20 cellular contexts compared by ENCODE assay signal in genomic region chr7:39617010-39617409, GRCh38. TPM values are rescaled to one million over a fixed set of nuclear protein-coding genes. Genes with fewer than 3 reads are reported as not detected.
DNase-seq lines count a peak whose midpoint lies in the region; TF ChIP-seq lines count a peak whose summit lies in the region.
"Had no signal": no experiment of that assay in that cellular context is flagged by ENCODE, and none has a peak within 500 bp of the region (broad histone marks: within the 10 kb centered on the region; RNA-seq: fewer than 3 reads in every experiment).

No MANE protein-coding gene starts in this region.

- no peaks in the 10 kb centered on the region for H3K27me3 ChIP-seq in SK-N-SH (ENCODE audit: insufficient read depth)
- H3K27me3 ChIP-seq: BE2C, Peyer's patch had no signal

- POLR2A ChIA-PET in SK-N-SH (lab: Yijun Ruan, JAX) = no interaction called here

- H2AFZ ChIP-seq in SK-N-SH (ENCODE audit: low read depth) = no peak overlapping the region
- H2AFZ ChIP-seq: GM23338 had no signal

- H3K9me2 ChIP-seq in SK-N-SH = no peaks in the 10 kb centered on the region

- peaks cover 3% of the 10 kb centered on the region; the same call in 1 of the 2 replicates for H3K79me2 ChIP-seq in SK-N-SH (ENCODE audit: insufficient read depth)

- H3K4me1 Mint-ChIP-seq in HFFc6 (ENCODE audit: low read depth) = peaks cover 84% of the 10 kb centered on the region

- H3K4me1 ChIP-seq in SK-N-SH (ENCODE audit: control insufficient read depth in 1 of 2, insufficient read depth in 2 of 2, low read depth in 1 of 2, low read length in 1 of 2) = peaks cover 3 to 46% of the 10 kb centered on the region in 2 experiments
- H3K4me1 ChIP-seq: BE2C, Peyer's patch had no signal

- no peak overlapping the region for H3K4me3 ChIP-seq in SK-N-SH (ENCODE audit: low read depth in 2 of 2, low read length in 1 of 2)
- no peak overlapping the region for H3K4me3 ChIP-seq in choroid plexus epithelial cell (ENCODE audit: low read depth, low read length)
- H3K4me3 ChIP-seq: GM23338, Peyer's patch had no signal

- no peaks in the 10 kb centered on the region for H3K36me3 Mint-ChIP-seq in HFFc6 (ENCODE audit: low read depth)

- DNase-seq in HFFc6 (peak; percentile 30), SK-N-SH (no peak), choroid plexus epithelial cell (ENCODE audit: low read depth) (peak; percentile 65), amygdala (lab: John Stamatoyannopoulos, UW) (no peak), GDM1 (lab: John Stamatoyannopoulos, UW) (no peak), cortex of kidney (lab: John Stamatoyannopoulos, UW) (no peak), middle frontal gyrus (ENCODE audit: extremely low spot score, low spot score) (no peak)
- DNase-seq: BE2C; Calu3; CD4-positive, alpha-beta T cell; DMS53; KBM-7; NCI-H1048; NCI-H1436 treated with DMSO at 0.1 percent for 48 hours; NCI-H2081 treated with DMSO at 0.1 percent for 48 hours; NCI-H2227 treated with DMSO at 0.1 percent for 48 hours; NCI-H524 treated with DMSO at 0.1 percent for 48 hours; Peyer's patch; SHP77 had no signal

- H3F3A ChIP-seq in SK-N-SH (replicated peaks; ENCODE audit: insufficient read depth) = peaks cover 49% of the 10 kb centered on the region

- H3K4me2 ChIP-seq in SK-N-SH = no peak overlapping the region
- H3K4me2 ChIP-seq: GM23338 had no signal

- H3K27ac ChIP-seq in SK-N-SH (ENCODE audit: low read depth in 2 of 2, low read length in 1 of 2) = peak overlapping the region in 1 of 2 experiments; percentile 48; a peak in 1 of 4 replicates
- H3K27ac ChIP-seq: Peyer's patch had no signal

- no peak overlapping the region for H3K9ac ChIP-seq in SK-N-SH

- H3K9me3 ChIP-seq in SK-N-SH = no peaks in the 10 kb centered on the region
- H3K9me3 ChIP-seq: BE2C, Peyer's patch had no signal

- no peaks in the 10 kb centered on the region for H3K27me3 Mint-ChIP-seq in HFFc6 (ENCODE audit: insufficient read depth)

- no peak overlapping the region for H3K4me3 Mint-ChIP-seq in HFFc6
- H3K4me3 Mint-ChIP-seq: CD4-positive, alpha-beta T cell; GM23338 had no signal

- TF ChIP-seq CTCF in HFFc6 (IDR thresholded peaks at IDR 0.05) (no peak), SK-N-SH (IDR thresholded peaks at IDR 0.05) (no peak), choroid plexus epithelial cell (conservative IDR thresholded peaks at IDR 0.05; ENCODE audit: low read depth, low read length) (no peak)

- H4K20me1 ChIP-seq in SK-N-SH (ENCODE audit: insufficient read depth) = no peaks in the 10 kb centered on the region

- no peak for TF ChIP-seq RAD21 in SK-N-SH (IDR thresholded peaks at IDR 0.05; ENCODE audit: low read length)

- CTCF ChIA-PET in SK-N-SH (lab: Yijun Ruan, JAX) = interaction anchor here (1.0 kb wide), 1 partner anchor 36 kb away, joined by 3 read pairs; no protein-coding TSS in a partner anchor

- H3K36me3 ChIP-seq in SK-N-SH (replicated peaks in 1 of 2; ENCODE audit: control insufficient read depth in 1 of 2, insufficient read depth in 2 of 2, low read length in 1 of 2) = no peaks in the 10 kb centered on the region
- H3K36me3 ChIP-seq: BE2C, Peyer's patch had no signal

- no peak overlapping the region for H3K27ac Mint-ChIP-seq in HFFc6
- H3K27ac Mint-ChIP-seq: CD4-positive, alpha-beta T cell; GM23338 had no signal

- H3K9me3 Mint-ChIP-seq in HFFc6 = no peaks in the 10 kb centered on the region
- H3K9me3 Mint-ChIP-seq: CD4-positive, alpha-beta T cell; GM23338 had no signal

- peak in 1 of 2 experiments; percentile 58; a peak in 1 of 4 replicates for TF ChIP-seq EP300 in SK-N-SH (IDR thresholded peaks at IDR 0.05; ENCODE audit: borderline replicate concordance in 1 of 2, low read depth in 1 of 2, low read length in 1 of 2)

TF ChIP-seq in SK-N-SH, 30 proteins besides CTCF, POLR2A, EP300 and RAD21 (continues in another document):
- TF ChIP-seq NFIC (IDR thresholded peaks at IDR 0.05; ENCODE audit: borderline replicate concordance) = peak; percentile 48
- peak; percentile 39; the same call in 1 of the 2 replicates for TF ChIP-seq TEAD4 (IDR thresholded peaks at IDR 0.05; ENCODE audit: borderline replicate concordance, insufficient read depth)
- TF ChIP-seq MXI1 (IDR thresholded peaks at IDR 0.05; ENCODE audit: low read depth, low read length) = no peak
- no peak for TF ChIP-seq SMC3 (IDR thresholded peaks at IDR 0.05; ENCODE audit: low read depth, low read length)
- no peak for TF ChIP-seq MAX (IDR thresholded peaks at IDR 0.05; ENCODE audit: low read depth)
- TF ChIP-seq RXRA (IDR thresholded peaks at IDR 0.05; ENCODE audit: borderline replicate concordance, low read depth) = no peak
- TF ChIP-seq YY1 (IDR thresholded peaks at IDR 0.05; ENCODE audit: low read depth) = 0 out of 2 replicates have a peak, but pooled peaks have one; percentile 21
- TF ChIP-seq REST (IDR thresholded peaks at IDR 0.05; ENCODE audit: low read depth, low read length) = no peak
- TF ChIP-seq ZBTB33 (IDR thresholded peaks at IDR 0.05; ENCODE audit: borderline replicate concordance, low read depth) = no peak
- TF ChIP-seq FOSL2 (IDR thresholded peaks at IDR 0.05; ENCODE audit: borderline replicate concordance, low read depth) = peak; percentile 49; the same call in 1 of the 2 replicates
- no peak for TF ChIP-seq EZH2phosphoT487 (IDR thresholded peaks at IDR 0.05; ENCODE audit: borderline replicate concordance, low read depth)
- peak; percentile 61 for TF ChIP-seq TCF12 (IDR thresholded peaks at IDR 0.05)
- no peak; the same call in 1 of the 2 replicates for TF ChIP-seq POLR2AphosphoS5 (IDR thresholded peaks at IDR 0.05; ENCODE audit: low read depth, low read length)
- TF ChIP-seq MEF2A (IDR thresholded peaks at IDR 0.05; ENCODE audit: borderline replicate concordance, low read depth) = peak; percentile 38; the same call in 1 of the 2 replicates
- TF ChIP-seq JUND (IDR thresholded peaks at IDR 0.05) = peak; percentile 53; the same call in 1 of the 2 replicates
- no peak for TF ChIP-seq IRF3 (IDR thresholded peaks at IDR 0.05; ENCODE audit: low read depth, low read length)

RNA-seq across cellular contexts. Expression of gene RALA, which starts 6.4 kb away (rescaled TPM):
- total RNA-seq in HFFc6 (2021; fragmentation: NEBNext Ultra II Directional; extraction: Animal tissue kit (Norgen Biotek cat#: 25700)) = 10 to 100 TPM; 43.3 to 53.9 (median 45.7) TPM
- 29.0 and 37.4 TPM in 2 replicates for polyA plus RNA-seq in SK-N-SH (2012; rRNA removed)
- 44.9 and 56.9 TPM in 2 replicates for polyA plus RNA-seq in SK-N-SH (2012; cell fraction: cytosol; rRNA removed)
- polyA plus RNA-seq in SK-N-SH (2012; cell fraction: nucleus; rRNA removed) = 10.1 and 17.6 TPM in 2 replicates

RNA-seq across cellular contexts. Expression of gene YAE1, which starts 50.8 kb away (rescaled TPM):
- 10 to 100 TPM; 21.6 to 25.4 (median 23.0) TPM for total RNA-seq in HFFc6 (2021; fragmentation: NEBNext Ultra II Directional; extraction: Animal tissue kit (Norgen Biotek cat#: 25700))
- 30.7 and 39.8 TPM in 2 replicates for polyA plus RNA-seq in SK-N-SH (2012; rRNA removed)
- 42.8 and 60.8 TPM in 2 replicates for polyA plus RNA-seq in SK-N-SH (2012; cell fraction: cytosol; rRNA removed)
- polyA plus RNA-seq in SK-N-SH (2012; cell fraction: nucleus; rRNA removed) = 21.6 and 31.7 TPM in 2 replicates

Comparison
In these comparisons a context has a peak if more than half of its experiments do, and no peak if none do; other contexts are left out.
1. DNase-seq: peak in HFFc6 (single experiment) and choroid plexus epithelial cell (single experiment); none in SK-N-SH (single experiment), amygdala (0 of 56), GDM1 (single experiment), cortex of kidney (single experiment) and middle frontal gyrus (single experiment).